In genomic region chr10:100349087-100349486, GRCh38 we compare ENCODE assay signal across 11 cellular contexts. TPM values are rescaled to one million over a fixed set of nuclear protein-coding genes. Genes with fewer than 3 reads are reported as not detected.
A peak's percentile ranks its signal among the peaks of the same experiment; 100 is the strongest.
DNase-seq lines count a peak whose midpoint lies in the region; ATAC-seq lines count a peak whose summit lies in the region.
"Had no signal": no experiment of that assay in that cellular context is flagged by ENCODE, and none has a peak within 500 bp of the region (broad histone marks: within the 10 kb centered on the region; RNA-seq: fewer than 3 reads in every experiment).

No MANE protein-coding gene starts in this region.

- H3K27me3 Mint-ChIP-seq in activated T-cell treated with anti-CD3 and anti-CD28 coated beads, Interleukin-2, amount 50 U/mL, for 72 hours (ENCODE audit: low read depth) = no peaks in the 10 kb centered on the region
- peaks cover 4% of the 10 kb centered on the region for H3K27me3 Mint-ChIP-seq in activated T-helper 17 cell treated with anti-CD3 and anti-CD28 coated beads, Interleukin-2, amount 50 U/mL, for 72 hours

- peak overlapping the region; percentile 80 for H3K27ac ChIP-seq in temporal lobe (ENCODE audit: low read depth, low read length)

- H3K4me3 Mint-ChIP-seq in activated T-cell treated with anti-CD3 and anti-CD28 coated beads, Interleukin-2, amount 50 U/mL, for 72 hours = peak overlapping the region; percentile 98 to 99
- H3K4me3 Mint-ChIP-seq in activated T-helper 17 cell treated with anti-CD3 and anti-CD28 coated beads, Interleukin-2, amount 50 U/mL, for 72 hours = peak overlapping the region; percentile 99

- H3K4me3 ChIP-seq in iPS-11a (ENCODE audit: low read depth, low read length) = peak overlapping the region; percentile 88

- peaks cover 65% of the 10 kb centered on the region for H3K4me1 Mint-ChIP-seq in activated T-cell treated with anti-CD3 and anti-CD28 coated beads, Interleukin-2, amount 50 U/mL, for 72 hours (ENCODE audit: low read depth)
- H3K4me1 Mint-ChIP-seq in activated T-helper 17 cell treated with anti-CD3 and anti-CD28 coated beads, Interleukin-2, amount 50 U/mL, for 72 hours = peaks cover 43% of the 10 kb centered on the region

- H3K9me3 Mint-ChIP-seq in activated T-cell treated with anti-CD3 and anti-CD28 coated beads, Interleukin-2, amount 50 U/mL, for 72 hours = no peaks in the 10 kb centered on the region
- no peaks in the 10 kb centered on the region for H3K9me3 Mint-ChIP-seq in activated T-helper 17 cell treated with anti-CD3 and anti-CD28 coated beads, Interleukin-2, amount 50 U/mL, for 72 hours
- H3K9me3 Mint-ChIP-seq: CD8-positive, alpha-beta T cell had no signal

- ATAC-seq in activated T-cell treated with anti-CD3 and anti-CD28 coated beads, Interleukin-2, amount 50 U/mL, for 72 hours (replicated peaks in 1 of 2) = no peak
- ATAC-seq in activated T-helper 17 cell treated with anti-CD3 and anti-CD28 coated beads, Interleukin-2, amount 50 U/mL, for 72 hours (replicated peaks) = no peak
- ATAC-seq in GM18517 (IDR thresholded peaks at IDR 0.05; ENCODE audit: unreplicated experiment) (no peak), HG03460 (IDR thresholded peaks at IDR 0.05; ENCODE audit: unreplicated experiment) (no peak)
- ATAC-seq: CD8-positive, alpha-beta T cell had no signal

- peaks cover 30 to 44% of the 10 kb centered on the region in 2 donors for H3K36me3 Mint-ChIP-seq in activated T-cell treated with anti-CD3 and anti-CD28 coated beads, Interleukin-2, amount 50 U/mL, for 72 hours (ENCODE audit: insufficient read depth in 2 of 2)
- H3K36me3 Mint-ChIP-seq in activated T-helper 17 cell treated with anti-CD3 and anti-CD28 coated beads, Interleukin-2, amount 50 U/mL, for 72 hours (ENCODE audit: low read depth) = peaks cover 91% of the 10 kb centered on the region

- DNase-seq in activated T-cell treated with anti-CD3 and anti-CD28 coated beads, Interleukin-2, amount 50 U/mL, for 72 hours = no peak
- no peak for DNase-seq in activated T-cell treated with anti-CD3 and anti-CD28 coated beads, Interleukin-2, amount 50 U/mL, for 1 hour
- DNase-seq in stimulated activated CD4-positive, alpha-beta T cell treated with anti-CD3 and anti-CD28 coated beads, Interleukin-2, amount 100 ng/mL, for 48 hours = no peak
- DNase-seq: CD8-positive, alpha-beta T cell; hippocampal formation; NCI-H510A treated with DMSO at 0.1 percent for 48 hours had no signal

- H3K27ac Mint-ChIP-seq in activated T-cell treated with anti-CD3 and anti-CD28 coated beads, Interleukin-2, amount 50 U/mL, for 72 hours = peak overlapping the region; percentile 33
- peak overlapping the region; percentile 56 for H3K27ac Mint-ChIP-seq in activated T-helper 17 cell treated with anti-CD3 and anti-CD28 coated beads, Interleukin-2, amount 50 U/mL, for 72 hours
- H3K27ac Mint-ChIP-seq: CD8-positive, alpha-beta T cell had no signal

RNA-seq across cellular contexts. Expression of gene SCD, which starts 2.1 kb away (rescaled TPM):
- total RNA-seq in activated T-cell treated with anti-CD3 and anti-CD28 coated beads, Interleukin-2, amount 50 U/mL, for 72 hours = 10 to 100 TPM; 79.5 to 90.4 TPM
- 100 to 1,000 TPM in 1 of 2 donors, 10 to 100 TPM in 1; 99.1 to 160 TPM for total RNA-seq in activated T-helper 17 cell treated with anti-CD3 and anti-CD28 coated beads, Interleukin-2, amount 50 U/mL, for 72 hours
- total RNA-seq in temporal lobe = 174 TPM

RNA-seq across cellular contexts. Expression of gene PKD2L1, which starts 19.1 kb away (rescaled TPM):
- total RNA-seq in activated T-cell treated with anti-CD3 and anti-CD28 coated beads, Interleukin-2, amount 50 U/mL, for 72 hours = under 1 TPM; 0.30 to 0.60 TPM
- total RNA-seq in activated T-helper 17 cell treated with anti-CD3 and anti-CD28 coated beads, Interleukin-2, amount 50 U/mL, for 72 hours = under 1 TPM; 0.30 to 0.66 TPM
- total RNA-seq in temporal lobe = 0.25 TPM
